ENCODE assay signal across 8 cellular contexts in the genomic region with DNA sequence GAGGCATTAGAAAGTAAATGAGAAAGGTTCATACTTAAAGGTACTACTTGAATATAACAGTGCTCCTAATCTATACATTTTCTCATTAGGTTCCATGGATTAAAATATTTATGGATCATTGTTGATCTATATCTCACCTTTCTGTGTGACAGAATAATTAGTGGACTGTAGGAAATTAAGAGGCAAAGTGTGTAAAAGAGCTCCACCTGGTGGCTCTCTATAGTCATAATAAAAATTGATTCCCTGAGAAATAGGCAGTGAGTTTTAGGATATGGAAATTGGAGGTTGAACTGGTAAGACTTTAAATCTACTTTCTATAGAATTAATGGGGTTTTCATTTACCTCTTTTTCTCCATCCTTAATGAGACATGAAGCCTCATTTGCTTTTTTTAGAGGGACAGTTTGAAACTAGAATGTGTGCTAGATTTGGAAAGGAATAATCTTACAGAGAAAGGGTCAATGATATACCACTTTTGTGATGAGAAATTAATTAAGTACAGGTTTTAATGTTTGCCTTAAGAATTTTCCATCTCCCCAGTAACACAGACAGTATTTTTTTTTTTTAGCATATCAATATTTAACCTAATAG. TPM values are rescaled to one million over a fixed set of nuclear protein-coding genes. Genes with fewer than 3 reads are reported as not detected.
A peak's percentile ranks its signal among the peaks of the same experiment; 100 is the strongest.
DNase-seq lines count a peak whose midpoint lies in the region; ATAC-seq, FAIRE-seq and TF ChIP-seq lines count a peak whose summit lies in the region.

No MANE protein-coding gene starts in this region.

- DNase-seq in BE2C (no peak), GM12892 (ENCODE audit: insufficient read length) (no peak), Kasumi-1 (lab: John Stamatoyannopoulos, UW) (peak; percentile 13 to 44), left lung (no peak), NCI-H187 treated with DMSO at 0.1 percent for 48 hours (lab: John Stamatoyannopoulos, UW) (no peak), A172 (ENCODE audit: low spot score) (no peak), activated gamma-delta T cell treated with Interleukin-2 at 50 U/mL for 16 hours (no peak)

- intact Hi-C loops in left lung (cut with DNase I): no loop called here

- H3K36me3 Mint-ChIP-seq in activated T-helper 17 cell treated with anti-CD3 and anti-CD28 coated beads, Interleukin-2, amount 50 U/mL, for 72 hours (ENCODE audit: low read depth): peaks cover 42% of the 10 kb centered on the region

- H3K4me1 ChIP-seq in BE2C (no peaks in the 10 kb centered on the region), left lung (peaks cover 0 to 11% of the 10 kb centered on the region in 2 donors)

- peak; percentile 38 for FAIRE-seq in GM12892 (lab: Jason Lieb, UNC)

- H3K27me3 Mint-ChIP-seq in activated T-helper 17 cell treated with anti-CD3 and anti-CD28 coated beads, Interleukin-2, amount 50 U/mL, for 72 hours: no peaks in the 10 kb centered on the region

- no peak for TF ChIP-seq POLR2A in GM12892 (IDR thresholded peaks at IDR 0.05; ENCODE audit: low read depth, low read length)

- H3K9me3 Mint-ChIP-seq in activated T-helper 17 cell treated with anti-CD3 and anti-CD28 coated beads, Interleukin-2, amount 50 U/mL, for 72 hours: no peaks in the 10 kb centered on the region

- H3K4me1 Mint-ChIP-seq in activated T-helper 17 cell treated with anti-CD3 and anti-CD28 coated beads, Interleukin-2, amount 50 U/mL, for 72 hours: no peaks in the 10 kb centered on the region

- no peak for ATAC-seq in activated T-helper 17 cell treated with anti-CD3 and anti-CD28 coated beads, Interleukin-2, amount 50 U/mL, for 72 hours (replicated peaks)
- peak; percentile 69 for ATAC-seq in left lung

- H3K4me3 ChIP-seq in BE2C (ENCODE audit: low read depth, low read length) (no peak overlapping the region), left lung (no peak overlapping the region)

- H3K4me3 Mint-ChIP-seq in activated T-helper 17 cell treated with anti-CD3 and anti-CD28 coated beads, Interleukin-2, amount 50 U/mL, for 72 hours: no peak overlapping the region

- H3K9me3 ChIP-seq in BE2C: no peaks in the 10 kb centered on the region
- H3K9me3 ChIP-seq in left lung: no peaks in the 10 kb centered on the region

- peaks cover 77% of the 10 kb centered on the region for H3K36me3 ChIP-seq in BE2C
- peaks cover 0 to 95% of the 10 kb centered on the region in 2 donors for H3K36me3 ChIP-seq in left lung

- H3K27ac Mint-ChIP-seq in activated T-helper 17 cell treated with anti-CD3 and anti-CD28 coated beads, Interleukin-2, amount 50 U/mL, for 72 hours: peak overlapping the region; percentile 9

- H3K27ac ChIP-seq in left lung: no peak overlapping the region

- no peaks in the 10 kb centered on the region for H3K27me3 ChIP-seq in BE2C
- no peaks in the 10 kb centered on the region for H3K27me3 ChIP-seq in left lung

- TF ChIP-seq CTCF in BE2C (IDR thresholded peaks at IDR 0.05; ENCODE audit: low read depth, low read length) (peak; percentile 70), left lung (IDR thresholded peaks at IDR 0.05) (peak; percentile 35 to 70)

RNA-seq across cellular contexts. Expression of a gene that starts 11.8 kb away (rescaled TPM):
- 8.5 TPM for polyA plus RNA-seq in BE2C (2012; ENCODE audit: insufficient read depth, insufficient read length, low read depth)
- 36.3 TPM for polyA plus RNA-seq in GM12892 (2012; ENCODE audit: missing spikeins)
- total RNA-seq in activated T-helper 17 cell treated with anti-CD3 and anti-CD28 coated beads, Interleukin-2, amount 50 U/mL, for 72 hours: 10 to 100 TPM; 19.2 to 26.1 TPM
- 10 to 100 TPM; 36.1 to 37.3 TPM for total RNA-seq in left lung
- total RNA-seq in A172 (2014; rRNA removed; shearing (Covaris generic)): 43.1 and 46.1 TPM in 2 replicates

RNA-seq across cellular contexts. Expression of a gene that starts 17.2 kb away (rescaled TPM):
- polyA plus RNA-seq in BE2C (2012; ENCODE audit: insufficient read depth, insufficient read length, low read depth): 201 TPM
- 119 TPM for polyA plus RNA-seq in GM12892 (2012; ENCODE audit: missing spikeins)
- 100 to 1,000 TPM in 1 of 2 donors, 10 to 100 TPM in 1; 62.4 to 131 TPM for total RNA-seq in activated T-helper 17 cell treated with anti-CD3 and anti-CD28 coated beads, Interleukin-2, amount 50 U/mL, for 72 hours
- total RNA-seq in left lung: 100 to 1,000 TPM in 1 of 2 donors, 10 to 100 TPM in 1; 84.2 to 101 TPM
- 99.7 and 101 TPM in 2 replicates for total RNA-seq in A172 (2014; rRNA removed; shearing (Covaris generic))

Comparison
In these comparisons a context has a peak if more than half of its experiments do, and no peak if none do; other contexts are left out.
1. DNase-seq: peak in Kasumi-1 (2 of 2); none in BE2C (single experiment), GM12892 (single experiment), left lung (0 of 2), NCI-H187 treated with DMSO at 0.1 percent for 48 hours (single experiment), A172 (single experiment) and activated gamma-delta T cell treated with Interleukin-2 at 50 U/mL for 16 hours (single experiment).